22 cellular contexts compared by ENCODE assay signal in genomic region chrX:39244146-39244545, GRCh38.
"Had no signal": no experiment of that assay in that cellular context is flagged by ENCODE, and none has a peak within 500 bp of the region (broad histone marks: within the 10 kb centered on the region; RNA-seq: fewer than 3 reads in every experiment).

No MANE protein-coding gene starts in this region.

- H3K27me3 Mint-ChIP-seq: activated CD4-positive, alpha-beta memory T cell treated with anti-CD3 and anti-CD28 coated beads, Interleukin-2, amount 10 ng/mL, durations not matched to agents 7 days and 5 days; activated CD4-positive, alpha-beta T cell treated with anti-CD3 and anti-CD28 coated beads, Interleukin-2, amount 10 ng/mL, durations not matched to agents 24 days and 14 days; activated naive CD8-positive, alpha-beta T cell; stimulated activated naive CD8-positive, alpha-beta T cell treated with anti-CD3 and anti-CD28 coated beads, Interleukin-15, Interleukin-2, amounts not matched to agents 100 ng/mL and 50 ng/mL, for 24 hours; type B pancreatic cell had no signal

- H3K4me1 Mint-ChIP-seq: activated CD4-positive, alpha-beta memory T cell treated with anti-CD3 and anti-CD28 coated beads, Interleukin-2, amount 10 ng/mL, durations not matched to agents 7 days and 5 days; nephron had no signal

- DNase-seq: activated CD4-positive, alpha-beta memory T cell treated with anti-CD3 and anti-CD28 coated beads, Interleukin-2, amount 10 ng/mL, durations not matched to agents 7 days and 5 days; activated CD4-positive, alpha-beta T cell treated with anti-CD3 and anti-CD28 coated beads, Interleukin-2, amount 10 ng/mL, durations not matched to agents 24 days and 14 days; activated CD8-positive, alpha-beta memory T cell treated with anti-CD3 and anti-CD28 coated beads, Interleukin-2, amount 50 U/mL, for 48 hours; activated naive CD4-positive, alpha-beta T cell treated with Interleukin-2 at 50 U/mL for 16 hours; activated T-cell treated with anti-CD3 and anti-CD28 coated beads, Interleukin-2, amount 50 U/mL, for 4 hours; aorta; body of pancreas; dermis blood vessel endothelial cell; effector CD4-positive, alpha-beta T cell; esophagus squamous epithelium; gastrocnemius medialis; glutamatergic neuron; left ventricle myocardium inferior; posterior cingulate gyrus; right cardiac atrium; spleen; substantia nigra; uterus had no signal

- H3K4me3 Mint-ChIP-seq: activated CD4-positive, alpha-beta memory T cell treated with anti-CD3 and anti-CD28 coated beads, Interleukin-2, amount 10 ng/mL, durations not matched to agents 7 days and 5 days; activated CD4-positive, alpha-beta T cell treated with anti-CD3 and anti-CD28 coated beads, Interleukin-2, amount 10 ng/mL, durations not matched to agents 24 days and 14 days; activated naive CD8-positive, alpha-beta T cell; activated T-cell treated with anti-CD3 and anti-CD28 coated beads, Interleukin-2, amount 50 U/mL, for 4 hours; nephron; stimulated activated naive CD8-positive, alpha-beta T cell treated with anti-CD3 and anti-CD28 coated beads, Interleukin-15, Interleukin-2, amounts not matched to agents 100 ng/mL and 50 ng/mL, for 24 hours; type B pancreatic cell had no signal

- H3K27ac Mint-ChIP-seq: activated CD4-positive, alpha-beta memory T cell treated with anti-CD3 and anti-CD28 coated beads, Interleukin-2, amount 10 ng/mL, durations not matched to agents 7 days and 5 days; activated CD4-positive, alpha-beta T cell treated with anti-CD3 and anti-CD28 coated beads, Interleukin-2, amount 10 ng/mL, durations not matched to agents 24 days and 14 days; activated naive CD8-positive, alpha-beta T cell; nephron; stimulated activated naive CD8-positive, alpha-beta T cell treated with anti-CD3 and anti-CD28 coated beads, Interleukin-15, Interleukin-2, amounts not matched to agents 100 ng/mL and 50 ng/mL, for 24 hours; type B pancreatic cell had no signal

- H3K9me3 Mint-ChIP-seq: activated CD4-positive, alpha-beta memory T cell treated with anti-CD3 and anti-CD28 coated beads, Interleukin-2, amount 10 ng/mL, durations not matched to agents 7 days and 5 days; activated CD4-positive, alpha-beta T cell treated with anti-CD3 and anti-CD28 coated beads, Interleukin-2, amount 10 ng/mL, durations not matched to agents 24 days and 14 days; activated T-cell treated with anti-CD3 and anti-CD28 coated beads, Interleukin-2, amount 50 U/mL, for 4 hours; stimulated activated naive CD8-positive, alpha-beta T cell treated with anti-CD3 and anti-CD28 coated beads, Interleukin-15, Interleukin-2, amounts not matched to agents 100 ng/mL and 50 ng/mL, for 24 hours had no signal

- ATAC-seq: activated T-cell treated with anti-CD3 and anti-CD28 coated beads, Interleukin-2, amount 50 U/mL, for 4 hours; body of pancreas; gastrocnemius medialis; right cardiac atrium had no signal

- H3K36me3 Mint-ChIP-seq: activated naive CD8-positive, alpha-beta T cell; type B pancreatic cell had no signal
